ENCODE assay signal across 19 cellular contexts in the genomic region with DNA sequence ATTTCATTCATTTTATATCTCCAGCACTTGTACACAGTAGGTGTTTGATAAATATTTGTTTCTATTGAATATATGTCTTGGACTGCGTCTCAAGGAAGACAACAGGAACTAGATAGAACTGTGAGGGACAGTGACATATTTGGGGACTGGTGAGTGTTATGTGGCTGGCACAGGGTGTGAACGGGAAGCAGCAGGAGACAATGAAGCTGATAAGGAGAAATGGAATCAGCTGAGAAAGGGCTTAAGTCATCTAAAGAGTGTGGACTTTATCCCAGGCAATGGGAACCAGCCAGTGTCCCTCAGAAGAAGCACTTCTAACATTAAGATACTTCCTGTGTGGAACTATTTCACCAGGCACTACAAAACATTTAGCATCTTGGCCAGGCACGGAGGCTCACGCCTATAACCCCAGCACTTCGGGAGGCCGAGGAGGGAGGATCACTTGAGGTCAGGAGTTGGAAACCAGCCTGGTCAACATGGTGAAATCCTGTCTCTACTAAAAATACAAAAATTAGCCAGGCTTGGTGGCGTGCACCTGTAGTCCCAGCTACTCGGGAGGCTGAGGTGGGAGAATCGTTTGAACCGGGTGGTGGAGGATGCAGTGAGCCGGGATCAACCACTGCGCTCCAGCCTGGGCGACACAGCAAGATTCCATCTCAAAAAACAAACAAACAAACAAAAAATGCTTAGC. TPM values are rescaled to one million over a fixed set of nuclear protein-coding genes. Genes with fewer than 3 reads are reported as not detected.
DNase-seq lines count a peak whose midpoint lies in the region; ATAC-seq and TF ChIP-seq lines count a peak whose summit lies in the region.
"Had no signal": no experiment of that assay in that cellular context is flagged by ENCODE, and none has a peak within 500 bp of the region (broad histone marks: within the 10 kb centered on the region; RNA-seq: fewer than 3 reads in every experiment).

No MANE protein-coding gene starts in this region.

- no peaks in the 10 kb centered on the region for H3K9me3 ChIP-seq in endodermal cell (ENCODE audit: control insufficient read depth, low read length)
- H3K9me3 ChIP-seq in psoas muscle = no peaks in the 10 kb centered on the region
- H3K9me3 ChIP-seq: upper lobe of left lung had no signal

- peaks cover 62% of the 10 kb centered on the region for H3K36me3 ChIP-seq in endodermal cell (ENCODE audit: control insufficient read depth, insufficient read depth, low read length)
- H3K36me3 ChIP-seq in psoas muscle (ENCODE audit: insufficient read depth in 1 of 2, low read depth in 1 of 2) = peaks cover 0 to 89% of the 10 kb centered on the region in 2 donors

- no peaks in the 10 kb centered on the region for H3K27me3 ChIP-seq in endodermal cell (ENCODE audit: control insufficient read depth, insufficient read depth, low read length, poor library complexity, severe bottlenecking)
- H3K27me3 ChIP-seq in psoas muscle (ENCODE audit: insufficient read depth in 3 of 3, low read length in 2 of 3) = no peaks in the 10 kb centered on the region
- H3K27me3 ChIP-seq: upper lobe of left lung had no signal

- no peaks in the 10 kb centered on the region for H3K27me3 Mint-ChIP-seq in activated T-cell treated with anti-CD3 and anti-CD28 coated beads, Interleukin-2, amount 50 U/mL, for 24 hours
- H3K27me3 Mint-ChIP-seq in endodermal cell (ENCODE audit: insufficient read depth) = no peaks in the 10 kb centered on the region

- intact Hi-C loops in psoas muscle (cut with DNase I) = no loop called here

- H3K27ac ChIP-seq in endodermal cell (ENCODE audit: low read depth, low read length) (no peak overlapping the region), psoas muscle (peak overlapping the region; percentile 67)
- H3K27ac ChIP-seq: upper lobe of left lung had no signal

- H3K4me1 ChIP-seq in endodermal cell (ENCODE audit: control insufficient read depth, insufficient read depth, low read length) (peaks cover 3% of the 10 kb centered on the region), psoas muscle (peaks cover 43% of the 10 kb centered on the region)

- no peak for TF ChIP-seq CTCF in endodermal cell (conservative IDR thresholded peaks at IDR 0.05)
- TF ChIP-seq CTCF in psoas muscle (IDR thresholded peaks at IDR 0.05) = no peak

- WGBS in endodermal cell (ENCODE audit: insufficient coverage in 1 of 2, insufficient read length in 1 of 2), 2 experiments = 77 to 83% methylated on average over 9 to 13 of the region's 13 CpGs
- 81 to 89% (median 85%) methylated on average over 13 of the region's 13 CpGs for WGBS in psoas muscle, 3 donors

- H3K9ac ChIP-seq in endodermal cell (ENCODE audit: extremely low read depth, low read length, poor library complexity, severe bottlenecking) = no peak overlapping the region

- peaks cover 39% of the 10 kb centered on the region for H3K4me1 Mint-ChIP-seq in activated T-cell treated with anti-CD3 and anti-CD28 coated beads, Interleukin-2, amount 50 U/mL, for 24 hours (ENCODE audit: low read depth)
- peaks cover 22% of the 10 kb centered on the region for H3K4me1 Mint-ChIP-seq in endodermal cell

- H3K4me3 ChIP-seq in endodermal cell (ENCODE audit: low read length) (no peak overlapping the region), psoas muscle (no peak overlapping the region)
- H3K4me3 ChIP-seq: upper lobe of left lung had no signal

- H3K27ac Mint-ChIP-seq in activated T-cell treated with anti-CD3 and anti-CD28 coated beads, Interleukin-2, amount 50 U/mL, for 24 hours = peak overlapping the region; percentile 71
- H3K27ac Mint-ChIP-seq in endodermal cell = peak overlapping the region; percentile 81

- no peak overlapping the region for H3K4me3 Mint-ChIP-seq in activated T-cell treated with anti-CD3 and anti-CD28 coated beads, Interleukin-2, amount 50 U/mL, for 24 hours
- no peak overlapping the region for H3K4me3 Mint-ChIP-seq in endodermal cell

- no peaks in the 10 kb centered on the region for H3K9me3 Mint-ChIP-seq in activated T-cell treated with anti-CD3 and anti-CD28 coated beads, Interleukin-2, amount 50 U/mL, for 24 hours
- no peaks in the 10 kb centered on the region for H3K9me3 Mint-ChIP-seq in endodermal cell

- peaks cover 91% of the 10 kb centered on the region for H3K36me3 Mint-ChIP-seq in activated T-cell treated with anti-CD3 and anti-CD28 coated beads, Interleukin-2, amount 50 U/mL, for 24 hours (ENCODE audit: low read depth)
- peaks cover 53% of the 10 kb centered on the region for H3K36me3 Mint-ChIP-seq in endodermal cell (ENCODE audit: low read depth)

- no peak for ATAC-seq in psoas muscle
- ATAC-seq in GM18502 (IDR thresholded peaks at IDR 0.05; ENCODE audit: poor library complexity, unreplicated experiment) = no peak
- ATAC-seq in HG03432 (IDR thresholded peaks at IDR 0.05; ENCODE audit: unreplicated experiment) = no peak

- no peak for DNase-seq in activated T-cell treated with anti-CD3 and anti-CD28 coated beads, Interleukin-2, amount 50 U/mL, for 24 hours
- no peak for DNase-seq in activated T-cell treated with anti-CD3 and anti-CD28 coated beads, Interleukin-2, amount 50 U/mL, for 48 hours
- DNase-seq in CMK (ENCODE audit: low read depth) (peak; percentile 32), endodermal cell (peak; percentile 45), psoas muscle (no peak), iPS-NIHi11 (ENCODE audit: low spot score) (no peak)
- DNase-seq: activated CD4-positive, alpha-beta T cell treated with anti-CD3 and anti-CD28 coated beads, Interleukin-2, amount 50 U/mL, for 48 hours; anterior cingulate cortex; cerebellar nuclear complex; EL; NCI-H187; NCI-H446; NK-92 treated with Interleukin-12 subunit alpha and Interleukin-12 subunit beta, amount 100 ng/mL, for 24 hours; retina; stimulated activated CD4-positive, alpha-beta T cell treated with anti-CD3 and anti-CD28 coated beads, Interleukin-15, amount 100 ng/mL, for 24 hours; stimulated activated naive CD4-positive, alpha-beta T cell treated with Interleukin-2 at 50 U/mL for 16 hours; upper lobe of left lung had no signal

RNA-seq across cellular contexts. Expression of gene ARHGAP17, which starts 41.3 kb away (rescaled TPM):
- total RNA-seq in endodermal cell (100 to 1,000 TPM in 1 of 2 donors, 10 to 100 TPM in 1; 95.0 to 106 TPM), psoas muscle (10 to 100 TPM; 38.6 to 83.0 (median 57.7) TPM)
- polyA plus RNA-seq in endodermal cell (2013, experiment 1 of 2) = 59.0 TPM
- 53.9 TPM for polyA plus RNA-seq in endodermal cell (2013, experiment 2 of 2)
- 10 to 100 TPM; 15.9 to 31.7 (median 23.3) TPM for polyA plus RNA-seq in psoas muscle

Comparison
In these comparisons a context has a peak if more than half of its experiments do, and no peak if none do; other contexts are left out.
1. DNase-seq: peak in CMK (single experiment) and endodermal cell (single experiment); none in activated T-cell treated with anti-CD3 and anti-CD28 coated beads, Interleukin-2, amount 50 U/mL, for 24 hours (single experiment), activated T-cell treated with anti-CD3 and anti-CD28 coated beads, Interleukin-2, amount 50 U/mL, for 48 hours (0 of 2), psoas muscle (0 of 2) and iPS-NIHi11 (single experiment).